10 cellular contexts compared by ENCODE assay signal in the genomic region with DNA sequence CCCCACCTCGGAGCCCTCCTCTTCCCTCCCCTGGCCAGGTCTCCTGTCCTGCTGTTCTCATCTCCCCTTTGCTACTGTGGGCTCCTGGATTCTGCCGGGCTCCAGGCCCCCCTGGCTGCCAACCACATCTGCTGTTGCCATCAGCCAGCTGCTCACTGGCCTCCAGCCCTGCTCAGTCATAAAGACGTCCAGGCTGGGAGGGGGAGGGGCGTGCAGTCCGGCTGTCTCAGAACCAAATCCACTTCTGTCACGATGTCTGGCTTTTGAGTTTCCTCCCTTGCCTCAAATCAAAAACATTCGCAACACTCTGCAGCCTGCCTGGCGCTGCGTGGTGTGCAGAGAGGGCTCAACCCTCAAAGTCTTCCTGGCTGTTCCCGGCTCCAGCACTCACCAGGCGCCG. TPM values are rescaled to one million over a fixed set of nuclear protein-coding genes. Genes with fewer than 3 reads are reported as not detected.
A peak's percentile ranks its signal among the peaks of the same experiment; 100 is the strongest.
DNase-seq lines count a peak whose midpoint lies in the region; ATAC-seq and TF ChIP-seq lines count a peak whose summit lies in the region.
"Had no signal": no experiment of that assay in that cellular context is flagged by ENCODE, and none has a peak within 500 bp of the region (broad histone marks: within the 10 kb centered on the region; RNA-seq: fewer than 3 reads in every experiment).

No MANE protein-coding gene starts in this region.

- no peaks in the 10 kb centered on the region for H3K27me3 ChIP-seq in neuronal stem cell (ENCODE audit: control insufficient read depth in 3 of 3, insufficient read depth in 3 of 3, low read depth in 1 of 3, low read length in 3 of 3)

- H3K14ac ChIP-seq in neuronal stem cell (ENCODE audit: low read length), result no peak overlapping the region

- H2AK5ac ChIP-seq in neuronal stem cell (ENCODE audit: low read depth, low read length), result no peak overlapping the region

- H3K23ac ChIP-seq in neuronal stem cell (ENCODE audit: low read depth, low read length, poor library complexity), result peak overlapping the region; percentile 29

- H2AFZ ChIP-seq in neuronal stem cell (ENCODE audit: low read length), result no peak overlapping the region

- H3K9me3 ChIP-seq in neuronal stem cell (replicated peaks in 1 of 2; ENCODE audit: control insufficient read depth in 2 of 2, insufficient read depth in 1 of 2, low read depth in 1 of 2, low read length in 2 of 2), result peaks cover 0 to 4% of the 10 kb centered on the region in 2 donors

- DNase-seq in AG10803 (ENCODE audit: low read depth) (peak; percentile 84), NCI-H524 treated with DMSO at 0.1 percent for 48 hours (lab: John Stamatoyannopoulos, UW) (peak; percentile 98), fibroblast of the aortic adventitia (ENCODE audit: low read depth) (peak; percentile 56), neuronal stem cell (ENCODE audit: low spot score) (no peak), NCI-H1436 treated with DMSO at 0.1 percent for 48 hours (lab: John Stamatoyannopoulos, UW) (no peak)
- no peak for DNase-seq in natural killer cell treated with Interleukin-12 subunit alpha and Interleukin-12 subunit beta and Interleukin-15 and Interleukin-18, amount 100 ng/mL, for 72 hours (ENCODE audit: low spot score)
- DNase-seq: ACHN, naive B cell had no signal

- WGBS in neuronal stem cell (ENCODE audit: extremely low coverage in 2 of 2, insufficient read length in 2 of 2, insufficient replicate concordance in 1 of 2), 2 donors, result no CpG with 5 or more reads among the region's 12 CpGs

- H3K18ac ChIP-seq in neuronal stem cell (ENCODE audit: low read length), result peak overlapping the region; percentile 69

- H3K9me3 Mint-ChIP-seq in natural killer cell treated with Interleukin-12 subunit alpha and Interleukin-12 subunit beta and Interleukin-15 and Interleukin-18, amount 100 ng/mL, for 72 hours, result no peaks in the 10 kb centered on the region
- H3K9me3 Mint-ChIP-seq: naive B cell had no signal

- no peak overlapping the region for H3K4me2 ChIP-seq in neuronal stem cell (ENCODE audit: insufficient read depth, low read length, poor library complexity, severe bottlenecking)

- TF ChIP-seq CTCF in AG10803 (conservative IDR thresholded peaks at IDR 0.05; ENCODE audit: low read length), result no peak
- no peak for TF ChIP-seq CTCF in fibroblast of the aortic adventitia (IDR thresholded peaks at IDR 0.05; ENCODE audit: insufficient read depth, low read length)

- H3K4me1 ChIP-seq in neuronal stem cell (ENCODE audit: control insufficient read depth in 2 of 2, insufficient read depth in 1 of 2, low read depth in 1 of 2, low read length in 2 of 2), result peaks cover 9 to 13% of the 10 kb centered on the region in 2 donors

- H2BK12ac ChIP-seq in neuronal stem cell (ENCODE audit: low read length), result no peak overlapping the region

- peaks cover 4 to 11% of the 10 kb centered on the region in 2 donors for H3K27me3 Mint-ChIP-seq in natural killer cell treated with Interleukin-12 subunit alpha and Interleukin-12 subunit beta and Interleukin-15 and Interleukin-18, amount 100 ng/mL, for 72 hours
- H3K27me3 Mint-ChIP-seq: naive B cell had no signal

- ATAC-seq in HG02870 (IDR thresholded peaks at IDR 0.05; ENCODE audit: unreplicated experiment), result no peak
- no peak for ATAC-seq in natural killer cell treated with Interleukin-12 subunit alpha and Interleukin-12 subunit beta and Interleukin-15 and Interleukin-18, amount 100 ng/mL, for 72 hours
- no peak for ATAC-seq in GM18868 (IDR thresholded peaks at IDR 0.05; ENCODE audit: unreplicated experiment)

- H4K8ac ChIP-seq in neuronal stem cell (ENCODE audit: low read depth, low read length), result no peak overlapping the region

- H3K27ac Mint-ChIP-seq in natural killer cell treated with Interleukin-12 subunit alpha and Interleukin-12 subunit beta and Interleukin-15 and Interleukin-18, amount 100 ng/mL, for 72 hours, result no peak overlapping the region
- H3K27ac Mint-ChIP-seq: naive B cell had no signal

- no peak overlapping the region for H3K4me3 Mint-ChIP-seq in natural killer cell treated with Interleukin-12 subunit alpha and Interleukin-12 subunit beta and Interleukin-15 and Interleukin-18, amount 100 ng/mL, for 72 hours
- H3K4me3 Mint-ChIP-seq: naive B cell had no signal

- no peak overlapping the region for H2BK120ac ChIP-seq in neuronal stem cell (ENCODE audit: low read depth, low read length)

- peak overlapping the region; percentile 20 for H2BK15ac ChIP-seq in neuronal stem cell (ENCODE audit: low read length)

- H3K9ac ChIP-seq in neuronal stem cell (ENCODE audit: low read depth, low read length, poor library complexity), result no peak overlapping the region

- H3K79me1 ChIP-seq in neuronal stem cell (ENCODE audit: low read depth, low read length), result no peaks in the 10 kb centered on the region

- peaks cover 13 to 34% of the 10 kb centered on the region in 2 donors for H3K36me3 ChIP-seq in neuronal stem cell (replicated peaks in 1 of 2; ENCODE audit: control insufficient read depth in 2 of 2, insufficient read depth in 2 of 2, low read length in 2 of 2)

- no peaks in the 10 kb centered on the region for H3K4me1 Mint-ChIP-seq in natural killer cell treated with Interleukin-12 subunit alpha and Interleukin-12 subunit beta and Interleukin-15 and Interleukin-18, amount 100 ng/mL, for 72 hours (ENCODE audit: low read depth in 2 of 2)

- no peak overlapping the region for H3K27ac ChIP-seq in neuronal stem cell (replicated peaks; ENCODE audit: low read length)

- H3K4ac ChIP-seq in neuronal stem cell (ENCODE audit: low read length), result no peak overlapping the region

- H3K36me3 Mint-ChIP-seq in natural killer cell treated with Interleukin-12 subunit alpha and Interleukin-12 subunit beta and Interleukin-15 and Interleukin-18, amount 100 ng/mL, for 72 hours, result peaks cover 7% of the 10 kb centered on the region

- no peak overlapping the region for H4K91ac ChIP-seq in neuronal stem cell (ENCODE audit: low read depth, low read length, poor library complexity)

- no peak overlapping the region for H2BK5ac ChIP-seq in neuronal stem cell (ENCODE audit: low read length)

- H3K4me3 ChIP-seq in AG10803 (ENCODE audit: low read length), result no peak overlapping the region
- H3K4me3 ChIP-seq in fibroblast of the aortic adventitia (ENCODE audit: low read depth, low read length), result no peak overlapping the region
- H3K4me3 ChIP-seq in neuronal stem cell (ENCODE audit: low read length in 2 of 2), result no peak overlapping the region

RNA-seq across cellular contexts. Expression of gene RASL11B, which starts 7.1 kb away (rescaled TPM):
- 0.63 TPM in 1 of 2 replicates, not detected in the other for total RNA-seq in fibroblast of the aortic adventitia (ENCODE audit: low replicate concordance)
- 5.3 TPM for polyA plus RNA-seq in neuronal stem cell (2013, experiment 1 of 2)
- 5.3 TPM for polyA plus RNA-seq in neuronal stem cell (2013, experiment 2 of 2)
- total RNA-seq in natural killer cell treated with Interleukin-12 subunit alpha and Interleukin-12 subunit beta and Interleukin-15 and Interleukin-18, amount 100 ng/mL, for 72 hours, result not detected

Comparison
In these comparisons a context has a peak if more than half of its experiments do, and no peak if none do; other contexts are left out.
1. DNase-seq: peak in AG10803 (single experiment), NCI-H524 treated with DMSO at 0.1 percent for 48 hours (single experiment) and fibroblast of the aortic adventitia (single experiment); none in neuronal stem cell (single experiment), natural killer cell treated with Interleukin-12 subunit alpha and Interleukin-12 subunit beta and Interleukin-15 and Interleukin-18, amount 100 ng/mL, for 72 hours (single experiment) and NCI-H1436 treated with DMSO at 0.1 percent for 48 hours (single experiment).